11 cellular contexts compared by ENCODE assay signal in genomic region chr3:57048052-57048671, GRCh38. TPM values are rescaled to one million over a fixed set of nuclear protein-coding genes. Genes with fewer than 3 reads are reported as not detected.
DNase-seq lines count a peak whose midpoint lies in the region; ATAC-seq and TF ChIP-seq lines count a peak whose summit lies in the region.
"Had no signal": no experiment of that assay in that cellular context is flagged by ENCODE, and none has a peak within 500 bp of the region (broad histone marks: within the 10 kb centered on the region; RNA-seq: fewer than 3 reads in every experiment).

No MANE protein-coding gene starts in this region.

- no peak for ATAC-seq in activated T-helper 17 cell treated with anti-CD3 and anti-CD28 coated beads, Interleukin-2, amount 50 U/mL, for 72 hours (replicated peaks)
- ATAC-seq in activated CD8-positive, alpha-beta memory T cell treated with anti-CD3 and anti-CD28 coated beads, Interleukin-2, amount 10 ng/mL, durations not matched to agents 7 days and 5 days = no peak

- H3K9me3 ChIP-seq in MG63 (no peaks in the 10 kb centered on the region), WERI-Rb-1 (ENCODE audit: severe bottlenecking) (no peaks in the 10 kb centered on the region)
- H3K9me3 ChIP-seq: neutrophil had no signal

- H3K4me1 Mint-ChIP-seq in activated T-helper 17 cell treated with anti-CD3 and anti-CD28 coated beads, Interleukin-2, amount 50 U/mL, for 72 hours = no peaks in the 10 kb centered on the region
- no peaks in the 10 kb centered on the region for H3K4me1 Mint-ChIP-seq in activated CD8-positive, alpha-beta memory T cell treated with anti-CD3 and anti-CD28 coated beads, Interleukin-2, amount 10 ng/mL, durations not matched to agents 7 days and 5 days

- H3K4me3 Mint-ChIP-seq in activated T-helper 17 cell treated with anti-CD3 and anti-CD28 coated beads, Interleukin-2, amount 50 U/mL, for 72 hours = no peak overlapping the region
- no peak overlapping the region for H3K4me3 Mint-ChIP-seq in activated CD8-positive, alpha-beta memory T cell treated with anti-CD3 and anti-CD28 coated beads, Interleukin-2, amount 10 ng/mL, durations not matched to agents 7 days and 5 days

- peaks cover 13% of the 10 kb centered on the region for H3K27me3 Mint-ChIP-seq in activated T-helper 17 cell treated with anti-CD3 and anti-CD28 coated beads, Interleukin-2, amount 50 U/mL, for 72 hours
- peaks cover 16% of the 10 kb centered on the region for H3K27me3 Mint-ChIP-seq in activated CD8-positive, alpha-beta memory T cell treated with anti-CD3 and anti-CD28 coated beads, Interleukin-2, amount 10 ng/mL, durations not matched to agents 7 days and 5 days

- H3K27me3 ChIP-seq in MG63 (no peaks in the 10 kb centered on the region), WERI-Rb-1 (ENCODE audit: insufficient read depth, low read depth, severe bottlenecking) (no peaks in the 10 kb centered on the region)
- H3K27me3 ChIP-seq: neutrophil had no signal

- no peak overlapping the region for H3K27ac ChIP-seq in WERI-Rb-1
- H3K27ac ChIP-seq: neutrophil had no signal

- DNase-seq in MG63 (peak; percentile 2), WERI-Rb-1 (peak; percentile 16), hippocampal formation (lab: John Stamatoyannopoulos, UW) (peak; percentile 28 to 41), superior temporal gyrus (ENCODE audit: extremely low spot score) (peak; percentile 82), iPS-NIHi7 (ENCODE audit: extremely low spot score) (no peak)
- DNase-seq in activated CD8-positive, alpha-beta memory T cell treated with anti-CD3 and anti-CD28 coated beads, Interleukin-2, amount 10 ng/mL, durations not matched to agents 7 days and 5 days = no peak
- no peak for DNase-seq in activated naive CD4-positive, alpha-beta T cell (lab: John Stamatoyannopoulos, UW)
- DNase-seq: effector CD4-positive, alpha-beta T cell had no signal

- CTCF ChIA-PET in activated CD8-positive, alpha-beta memory T cell treated with anti-CD3 and anti-CD28 coated beads, Interleukin-2, amount 10 ng/mL, durations not matched to agents 7 days and 5 days (lab: Charles Lee) = no interaction called here

- TF ChIP-seq CTCF in WERI-Rb-1 (IDR thresholded peaks at IDR 0.05; ENCODE audit: low read depth, low read length) = no peak

- no peaks in the 10 kb centered on the region for H3K36me3 Mint-ChIP-seq in activated T-helper 17 cell treated with anti-CD3 and anti-CD28 coated beads, Interleukin-2, amount 50 U/mL, for 72 hours (ENCODE audit: low read depth)
- H3K36me3 Mint-ChIP-seq in activated CD8-positive, alpha-beta memory T cell treated with anti-CD3 and anti-CD28 coated beads, Interleukin-2, amount 10 ng/mL, durations not matched to agents 7 days and 5 days = no peaks in the 10 kb centered on the region

- H3K27ac Mint-ChIP-seq in activated T-helper 17 cell treated with anti-CD3 and anti-CD28 coated beads, Interleukin-2, amount 50 U/mL, for 72 hours = no peak overlapping the region
- no peak overlapping the region for H3K27ac Mint-ChIP-seq in activated CD8-positive, alpha-beta memory T cell treated with anti-CD3 and anti-CD28 coated beads, Interleukin-2, amount 10 ng/mL, durations not matched to agents 7 days and 5 days

- H3K36me3 ChIP-seq in MG63 (no peaks in the 10 kb centered on the region), WERI-Rb-1 (no peaks in the 10 kb centered on the region)
- H3K36me3 ChIP-seq: neutrophil had no signal

- H3K4me3 ChIP-seq in MG63 = no peak overlapping the region
- no peak overlapping the region for H3K4me3 ChIP-seq in WERI-Rb-1 (ENCODE audit: low read depth, low read length)

- no peaks in the 10 kb centered on the region for H3K9me3 Mint-ChIP-seq in activated T-helper 17 cell treated with anti-CD3 and anti-CD28 coated beads, Interleukin-2, amount 50 U/mL, for 72 hours
- H3K9me3 Mint-ChIP-seq in activated CD8-positive, alpha-beta memory T cell treated with anti-CD3 and anti-CD28 coated beads, Interleukin-2, amount 10 ng/mL, durations not matched to agents 7 days and 5 days (ENCODE audit: low read depth) = no peaks in the 10 kb centered on the region

RNA-seq across cellular contexts. Expression of gene SPATA12, which starts 12.3 kb away (rescaled TPM):
- not detected in 2 replicates for total RNA-seq in MG63 (2014; rRNA removed; shearing (Covaris generic); ENCODE audit: low replicate concordance)
- not detected for total RNA-seq in activated T-helper 17 cell treated with anti-CD3 and anti-CD28 coated beads, Interleukin-2, amount 50 U/mL, for 72 hours
- not detected for total RNA-seq in activated CD8-positive, alpha-beta memory T cell treated with anti-CD3 and anti-CD28 coated beads, Interleukin-2, amount 10 ng/mL, durations not matched to agents 7 days and 5 days
- total RNA-seq: NCI-H460 had no signal

Comparison
In these comparisons a context has a peak if more than half of its experiments do, and no peak if none do; other contexts are left out.
1. DNase-seq: peak in MG63 (single experiment), WERI-Rb-1 (single experiment), hippocampal formation (2 of 2) and superior temporal gyrus (single experiment); none in activated CD8-positive, alpha-beta memory T cell treated with anti-CD3 and anti-CD28 coated beads, Interleukin-2, amount 10 ng/mL, durations not matched to agents 7 days and 5 days (single experiment), activated naive CD4-positive, alpha-beta T cell (0 of 4) and iPS-NIHi7 (single experiment).